In the genomic region with DNA sequence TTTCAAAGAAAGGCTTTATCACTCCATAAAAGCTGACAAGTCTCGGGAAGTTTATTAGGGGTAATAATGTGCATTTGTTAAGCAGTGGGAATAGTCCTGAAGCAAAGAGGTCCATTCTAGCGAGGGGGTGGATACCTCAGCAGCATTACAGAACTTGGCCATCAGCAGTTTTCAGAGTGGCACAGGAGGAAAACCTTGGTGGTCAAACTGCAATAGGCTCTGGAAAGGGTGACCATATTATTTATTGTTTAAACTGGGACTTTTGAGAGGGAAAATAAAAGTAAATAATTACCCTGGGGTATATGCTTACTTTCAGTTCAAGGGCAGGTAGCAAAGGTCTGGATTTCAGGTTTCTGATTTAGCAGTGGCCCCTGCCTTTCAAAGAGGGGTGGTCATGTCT, we compare ENCODE assay signal across 33 cellular contexts.
"Had no signal": no experiment of that assay in that cellular context is flagged by ENCODE, and none has a peak within 500 bp of the region (broad histone marks: within the 10 kb centered on the region; RNA-seq: fewer than 3 reads in every experiment).

No MANE protein-coding gene starts in this region.

- H3K4me1 Mint-ChIP-seq: activated CD8-positive, alpha-beta memory T cell treated with anti-CD3 and anti-CD28 coated beads, Interleukin-2, amount 10 ng/mL, durations not matched to agents 7 days and 5 days; activated naive CD4-positive, alpha-beta T cell treated with anti-CD3 and anti-CD28 coated beads, Interleukin-2, amount 10 ng/mL, durations not matched to agents 7 days and 5 days; activated naive CD8-positive, alpha-beta T cell treated with anti-CD3 and anti-CD28 coated beads, Interleukin-2, amount 10 ng/mL, durations not matched to agents 7 days and 5 days; central memory CD8-positive, alpha-beta T cell; T-cell; T-helper 17 cell had no signal

- H3K27ac Mint-ChIP-seq: activated B cell treated with CpG ODN at 0.5 μM for 24 hours; activated CD4-positive, alpha-beta memory T cell treated with anti-CD3 and anti-CD28 coated beads for 36 hours; activated CD8-positive, alpha-beta memory T cell treated with anti-CD3 and anti-CD28 coated beads, Interleukin-2, amount 10 ng/mL, durations not matched to agents 7 days and 5 days; activated CD8-positive, alpha-beta T cell treated with anti-CD3 and anti-CD28 coated beads, Interleukin-2, amount 10 ng/mL, durations not matched to agents 7 days and 5 days; activated naive CD4-positive, alpha-beta T cell treated with anti-CD3 and anti-CD28 coated beads, Interleukin-2, amount 10 ng/mL, durations not matched to agents 7 days and 5 days; activated naive CD4-positive, alpha-beta T cell treated with anti-CD3 and anti-CD28 coated beads, Interleukin-2, amount 50 U/mL, for 72 hours; activated naive CD8-positive, alpha-beta T cell treated with anti-CD3 and anti-CD28 coated beads, Interleukin-2, amount 10 ng/mL, durations not matched to agents 7 days and 5 days; activated T-helper 1 cell treated with anti-CD3 and anti-CD28 coated beads, Interleukin-12 subunit alpha, Interleukin-12 subunit beta, Interleukin-2, Interleukin-4 antibody, amounts not matched to agents 30 ng/mL and 10 ng/mL and 1 ng/mL, durations not matched to agents 14 hours and 24 hours and 36 hours; activated T-helper 2 cell treated with anti-CD3 and anti-CD28 coated beads, Interferon-gamma antibody, Interleukin-2, Interleukin-4, amounts not matched to agents 10 μg/mL and 5 μg/mL and 100 μg/mL, durations not matched to agents 14 hours and 24 hours and 36 hours; dendritic cell treated with granulocyte-macrophage colony-stimulating factor and Interleukin-4, amounts not matched to agents 40 ng/mL and 50 ng/mL, for 4 days; endodermal cell; T-cell; T-helper 17 cell; T-helper 2 cell treated with Interferon-gamma antibody and Interleukin-4, amounts not matched to agents 5 μg/mL and 100 μg/mL, for 36 hours had no signal

- H3K4me3 ChIP-seq: coronary artery, dorsolateral prefrontal cortex had no signal

- DNase-seq: activated B cell treated with CpG ODN at 0.5 μM for 24 hours; activated CD4-positive, alpha-beta memory T cell treated with anti-CD3 and anti-CD28 coated beads for 36 hours; activated CD4-positive, alpha-beta T cell treated with anti-CD3 and anti-CD28 coated beads for 48 hours; activated CD4-positive, alpha-beta T cell treated with anti-CD3 and anti-CD28 coated beads, Interleukin-2, amount 50 U/mL, for 1 hour; activated CD8-positive, alpha-beta memory T cell treated with anti-CD3 and anti-CD28 coated beads, Interleukin-2, amount 10 ng/mL, durations not matched to agents 7 days and 5 days; activated CD8-positive, alpha-beta memory T cell treated with anti-CD3 and anti-CD28 coated beads, Interleukin-2, amount 50 U/mL, for 4 hours; activated CD8-positive, alpha-beta T cell treated with anti-CD3 and anti-CD28 coated beads, Interleukin-2, amount 10 ng/mL, durations not matched to agents 7 days and 5 days; activated effector memory CD4-positive, alpha-beta T cell treated with anti-CD3 and anti-CD28 coated beads, Interleukin-2, amount 50 U/mL, for 16 hours; activated naive CD4-positive, alpha-beta T cell; activated naive CD4-positive, alpha-beta T cell treated with anti-CD3 and anti-CD28 coated beads, Interleukin-2, amount 10 ng/mL, durations not matched to agents 7 days and 5 days; activated naive CD8-positive, alpha-beta T cell treated with anti-CD3 and anti-CD28 coated beads, Interleukin-2, amount 10 ng/mL, durations not matched to agents 7 days and 5 days; activated T-cell treated with anti-CD3 and anti-CD28 coated beads, Interleukin-2, amount 50 U/mL, for 1 hour; activated T-cell treated with anti-CD3 and anti-CD28 coated beads, Interleukin-2, amount 50 U/mL, for 48 hours; brain microvascular endothelial cell; dorsolateral prefrontal cortex; effector memory CD4-positive, alpha-beta T cell; endodermal cell; foreskin fibroblast; head of caudate nucleus; T-cell; T-helper 17 cell; T1000; WERI-Rb-1 had no signal

- FAIRE-seq: astrocyte, bronchial epithelial cell, frontal cortex had no signal

- H3K36me3 ChIP-seq: brain microvascular endothelial cell, WERI-Rb-1 had no signal

- H3K27me3 ChIP-seq: brain microvascular endothelial cell, dorsolateral prefrontal cortex had no signal

- H3K4me3 Mint-ChIP-seq: activated B cell treated with CpG ODN at 0.5 μM for 24 hours; activated CD4-positive, alpha-beta memory T cell treated with anti-CD3 and anti-CD28 coated beads for 36 hours; activated CD8-positive, alpha-beta memory T cell treated with anti-CD3 and anti-CD28 coated beads, Interleukin-2, amount 10 ng/mL, durations not matched to agents 7 days and 5 days; activated CD8-positive, alpha-beta T cell treated with anti-CD3 and anti-CD28 coated beads, Interleukin-2, amount 10 ng/mL, durations not matched to agents 7 days and 5 days; activated naive CD4-positive, alpha-beta T cell treated with anti-CD3 and anti-CD28 coated beads, Interleukin-2, amount 10 ng/mL, durations not matched to agents 7 days and 5 days; activated naive CD8-positive, alpha-beta T cell treated with anti-CD3 and anti-CD28 coated beads, Interleukin-2, amount 10 ng/mL, durations not matched to agents 7 days and 5 days; activated T-helper 1 cell treated with anti-CD3 and anti-CD28 coated beads, Interleukin-12 subunit alpha, Interleukin-12 subunit beta, Interleukin-2, Interleukin-4 antibody, amounts not matched to agents 30 ng/mL and 10 ng/mL and 1 ng/mL, durations not matched to agents 14 hours and 24 hours and 36 hours; central memory CD8-positive, alpha-beta T cell; dendritic cell treated with granulocyte-macrophage colony-stimulating factor and Interleukin-4, amounts not matched to agents 40 ng/mL and 50 ng/mL, for 4 days; endodermal cell; T-cell; T-helper 17 cell; T-helper 2 cell treated with Interferon-gamma antibody and Interleukin-4, amounts not matched to agents 5 μg/mL and 100 μg/mL, for 36 hours had no signal

- H3K36me3 Mint-ChIP-seq: activated CD4-positive, alpha-beta memory T cell treated with anti-CD3 and anti-CD28 coated beads for 36 hours; activated CD8-positive, alpha-beta memory T cell treated with anti-CD3 and anti-CD28 coated beads, Interleukin-2, amount 10 ng/mL, durations not matched to agents 7 days and 5 days; activated naive CD4-positive, alpha-beta T cell treated with anti-CD3 and anti-CD28 coated beads, Interleukin-2, amount 10 ng/mL, durations not matched to agents 7 days and 5 days; activated naive CD4-positive, alpha-beta T cell treated with anti-CD3 and anti-CD28 coated beads, Interleukin-2, amount 50 U/mL, for 72 hours; activated naive CD8-positive, alpha-beta T cell treated with anti-CD3 and anti-CD28 coated beads, Interleukin-2, amount 10 ng/mL, durations not matched to agents 7 days and 5 days; T-cell had no signal

- H3K9me3 Mint-ChIP-seq: activated B cell treated with CpG ODN at 0.5 μM for 24 hours; activated naive CD4-positive, alpha-beta T cell treated with anti-CD3 and anti-CD28 coated beads, Interleukin-2, amount 10 ng/mL, durations not matched to agents 7 days and 5 days; activated naive CD8-positive, alpha-beta T cell treated with anti-CD3 and anti-CD28 coated beads, Interleukin-2, amount 10 ng/mL, durations not matched to agents 7 days and 5 days; activated T-helper 1 cell treated with anti-CD3 and anti-CD28 coated beads, Interleukin-12 subunit alpha, Interleukin-12 subunit beta, Interleukin-2, Interleukin-4 antibody, amounts not matched to agents 30 ng/mL and 10 ng/mL and 1 ng/mL, durations not matched to agents 14 hours and 24 hours and 36 hours; activated T-helper 2 cell treated with anti-CD3 and anti-CD28 coated beads, Interferon-gamma antibody, Interleukin-2, Interleukin-4, amounts not matched to agents 10 μg/mL and 5 μg/mL and 100 μg/mL, durations not matched to agents 14 hours and 24 hours and 36 hours; central memory CD8-positive, alpha-beta T cell; dendritic cell treated with granulocyte-macrophage colony-stimulating factor and Interleukin-4, amounts not matched to agents 40 ng/mL and 50 ng/mL, for 4 days; endodermal cell; T-helper 2 cell treated with Interferon-gamma antibody and Interleukin-4, amounts not matched to agents 5 μg/mL and 100 μg/mL, for 36 hours had no signal

- H3K27ac ChIP-seq: brain microvascular endothelial cell, coronary artery, dorsolateral prefrontal cortex, WERI-Rb-1 had no signal

- H3K27me3 Mint-ChIP-seq: activated B cell treated with CpG ODN at 0.5 μM for 24 hours; activated CD4-positive, alpha-beta memory T cell treated with anti-CD3 and anti-CD28 coated beads for 36 hours; activated CD8-positive, alpha-beta memory T cell treated with anti-CD3 and anti-CD28 coated beads, Interleukin-2, amount 10 ng/mL, durations not matched to agents 7 days and 5 days; activated naive CD4-positive, alpha-beta T cell treated with anti-CD3 and anti-CD28 coated beads, Interleukin-2, amount 10 ng/mL, durations not matched to agents 7 days and 5 days; activated naive CD8-positive, alpha-beta T cell treated with anti-CD3 and anti-CD28 coated beads, Interleukin-2, amount 10 ng/mL, durations not matched to agents 7 days and 5 days; central memory CD8-positive, alpha-beta T cell; dendritic cell treated with granulocyte-macrophage colony-stimulating factor and Interleukin-4, amounts not matched to agents 40 ng/mL and 50 ng/mL, for 4 days; T-cell; T-helper 17 cell had no signal
